1 cellular context compared by ENCODE assay signal in genomic region chr6:105200133-105200730, GRCh38.
TF ChIP-seq lines count a peak whose summit lies in the region.

No MANE protein-coding gene starts in this region.

TF ChIP-seq in SK-N-SH, 30 proteins besides CTCF, POLR2A, EP300 and RAD21 (continued from another document):
- TF ChIP-seq RXRA (IDR thresholded peaks at IDR 0.05; ENCODE audit: borderline replicate concordance, low read depth) (no peak), NFIC (IDR thresholded peaks at IDR 0.05; ENCODE audit: borderline replicate concordance) (no peak), GABPA (IDR thresholded peaks at IDR 0.05; ENCODE audit: low read depth) (no peak), FOSL2 (IDR thresholded peaks at IDR 0.05; ENCODE audit: borderline replicate concordance, low read depth) (no peak), RFX5 (IDR thresholded peaks at IDR 0.05; ENCODE audit: low read length) (no peak), YY1 (IDR thresholded peaks at IDR 0.05; ENCODE audit: low read depth) (no peak), USF2 (IDR thresholded peaks at IDR 0.05; ENCODE audit: borderline replicate concordance, low read depth, low read length) (no peak), RCOR1 (IDR thresholded peaks at IDR 0.05; ENCODE audit: low read length) (no peak), TAF1 (IDR thresholded peaks at IDR 0.05; ENCODE audit: borderline replicate concordance, low read depth, low read length) (no peak), REST (IDR thresholded peaks at IDR 0.05; ENCODE audit: low read depth, low read length) (no peak), SMC3 (IDR thresholded peaks at IDR 0.05; ENCODE audit: low read depth, low read length) (no peak), MAX (IDR thresholded peaks at IDR 0.05; ENCODE audit: low read depth) (no peak), ELF1 (IDR thresholded peaks at IDR 0.05) (no peak)
